In the genomic region with DNA sequence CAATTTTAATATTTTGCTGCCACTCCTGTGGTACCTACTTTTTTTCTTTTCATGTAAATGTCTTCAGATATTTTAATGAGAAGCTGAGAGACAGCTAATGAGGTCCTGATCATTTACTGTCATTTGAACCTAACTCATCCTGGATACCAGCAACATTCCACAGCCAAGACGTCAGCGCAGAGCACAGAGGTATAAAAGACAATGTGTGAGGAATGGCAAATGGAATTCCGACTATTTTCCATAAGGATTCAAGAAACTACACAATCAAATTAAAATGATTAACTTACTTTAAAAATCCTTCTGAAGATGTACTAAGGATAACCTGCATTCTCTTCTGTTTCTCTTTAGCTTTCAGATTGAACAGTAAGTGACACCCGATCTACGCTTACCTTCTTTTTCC, we compare ENCODE assay signal across 1 cellular context.
TF ChIP-seq lines count a peak whose summit lies in the region.

No MANE protein-coding gene starts in this region.

TF ChIP-seq in K562, 482 proteins besides CTCF, POLR2A, EP300 and RAD21:
- TF ChIP-seq CBFB (CRISPR knock-in tag; IDR thresholded peaks at IDR 0.05), result no peak
- TF ChIP-seq FOXM1 (IDR thresholded peaks at IDR 0.05; ENCODE audit: low read depth), result no peak
- no peak for TF ChIP-seq FOXM1 (CRISPR knock-in tag; IDR thresholded peaks at IDR 0.05; ENCODE audit: low read depth)
- no peak for TF ChIP-seq ZNF77 (CRISPR knock-in tag; IDR thresholded peaks at IDR 0.05)
- no peak for TF ChIP-seq CCNT2 (IDR thresholded peaks at IDR 0.05; ENCODE audit: borderline replicate concordance, extremely low read depth, insufficient read length, low read depth, low read length)
- TF ChIP-seq, protein P1, sequence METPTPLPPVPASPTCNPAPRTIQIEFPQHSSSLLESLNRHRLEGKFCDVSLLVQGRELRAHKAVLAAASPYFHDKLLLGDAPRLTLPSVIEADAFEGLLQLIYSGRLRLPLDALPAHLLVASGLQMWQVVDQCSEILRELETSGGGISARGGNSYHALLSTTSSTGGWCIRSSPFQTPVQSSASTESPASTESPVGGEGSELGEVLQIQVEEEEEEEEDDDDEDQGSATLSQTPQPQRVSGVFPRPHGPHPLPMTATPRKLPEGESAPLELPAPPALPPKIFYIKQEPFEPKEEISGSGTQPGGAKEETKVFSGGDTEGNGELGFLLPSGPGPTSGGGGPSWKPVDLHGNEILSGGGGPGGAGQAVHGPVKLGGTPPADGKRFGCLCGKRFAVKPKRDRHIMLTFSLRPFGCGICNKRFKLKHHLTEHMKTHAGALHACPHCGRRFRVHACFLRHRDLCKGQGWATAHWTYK (CRISPR knock-in tag; IDR thresholded peaks at IDR 0.05), result no peak
- no peak for TF ChIP-seq BCOR (IDR thresholded peaks at IDR 0.05)
- no peak for TF ChIP-seq ATF7 (IDR thresholded peaks at IDR 0.05)
